ENCODE assay signal across 18 cellular contexts in the genomic region with DNA sequence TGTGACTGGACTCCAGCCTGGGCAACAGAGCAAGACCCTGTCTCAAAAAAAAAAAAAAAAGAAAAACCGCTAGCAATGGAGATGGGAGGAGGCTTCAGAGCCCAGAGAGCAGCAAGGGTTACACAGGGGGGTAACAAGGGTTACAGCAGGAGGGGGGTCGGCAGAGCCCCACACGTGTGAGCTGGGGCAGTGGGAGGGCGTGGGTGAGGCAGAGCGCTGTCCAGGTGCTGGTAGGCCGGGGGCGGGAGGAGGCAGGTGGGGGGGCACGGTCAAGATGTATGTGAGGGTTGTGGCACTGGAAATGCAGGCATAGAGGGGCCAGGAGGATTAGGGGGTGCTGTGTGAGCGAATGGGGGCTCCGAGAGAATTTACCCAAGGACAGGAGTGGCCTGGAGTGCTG. TPM values are rescaled to one million over a fixed set of nuclear protein-coding genes. Genes with fewer than 3 reads are reported as not detected.
A peak's percentile ranks its signal among the peaks of the same experiment; 100 is the strongest.
DNase-seq lines count a peak whose midpoint lies in the region; ATAC-seq and TF ChIP-seq lines count a peak whose summit lies in the region.
"Had no signal": no experiment of that assay in that cellular context is flagged by ENCODE, and none has a peak within 500 bp of the region (broad histone marks: within the 10 kb centered on the region; RNA-seq: fewer than 3 reads in every experiment).

No MANE protein-coding gene starts in this region.

- H4K20me1 ChIP-seq in Loucy (ENCODE audit: insufficient read depth, low read length, poor library complexity, severe bottlenecking): peaks cover 31% of the 10 kb centered on the region
- H4K20me1 ChIP-seq in MM.1S (ENCODE audit: insufficient read depth, low read length): no peaks in the 10 kb centered on the region

- H3K4me1 Mint-ChIP-seq in activated CD4-positive, alpha-beta memory T cell treated with anti-CD3 and anti-CD28 coated beads, Interleukin-2, amount 10 ng/mL, durations not matched to agents 7 days and 5 days: peaks cover 30% of the 10 kb centered on the region
- H3K4me1 Mint-ChIP-seq in activated CD4-positive, alpha-beta memory T cell treated with anti-CD3 and anti-CD28 coated beads for 36 hours (ENCODE audit: low read depth): peaks cover 17% of the 10 kb centered on the region
- peaks cover 12 to 19% (median 17%) of the 10 kb centered on the region in 7 donors for H3K4me1 Mint-ChIP-seq in naive thymus-derived CD4-positive, alpha-beta T cell
- H3K4me1 Mint-ChIP-seq in stimulated activated naive B cell treated with anti-CD40 and anti-IgM and Interleukin-4, amounts not matched to agents 10 μg/mL and 1 μg/mL and 100 μg/mL, for 72 hours: peaks cover 10 to 28% of the 10 kb centered on the region in 2 donors

- no peaks in the 10 kb centered on the region for H3K9me3 Mint-ChIP-seq in activated CD4-positive, alpha-beta memory T cell treated with anti-CD3 and anti-CD28 coated beads, Interleukin-2, amount 10 ng/mL, durations not matched to agents 7 days and 5 days
- no peaks in the 10 kb centered on the region for H3K9me3 Mint-ChIP-seq in activated CD4-positive, alpha-beta memory T cell treated with anti-CD3 and anti-CD28 coated beads for 36 hours
- peaks cover 0 to 4% (median 0%) of the 10 kb centered on the region in 11 donors for H3K9me3 Mint-ChIP-seq in naive thymus-derived CD4-positive, alpha-beta T cell
- no peaks in the 10 kb centered on the region for H3K9me3 Mint-ChIP-seq in stimulated activated naive B cell treated with anti-CD40 and anti-IgM and Interleukin-4, amounts not matched to agents 10 μg/mL and 1 μg/mL and 100 μg/mL, for 72 hours

- no peaks in the 10 kb centered on the region for H3K36me3 ChIP-seq in Loucy (ENCODE audit: insufficient read depth, low read length)
- H3K36me3 ChIP-seq in naive thymus-derived CD4-positive, alpha-beta T cell (ENCODE audit: control insufficient read depth in 2 of 3, insufficient read depth in 3 of 3, low read length in 3 of 3): peaks cover 0 to 5% (median 0%) of the 10 kb centered on the region in 3 experiments
- H3K36me3 ChIP-seq in MM.1S (replicated peaks; ENCODE audit: insufficient read depth, low read length): no peaks in the 10 kb centered on the region

- no peak overlapping the region for H3K9ac ChIP-seq in Loucy (ENCODE audit: low read depth, low read length, poor library complexity, severe bottlenecking)
- no peak overlapping the region for H3K9ac ChIP-seq in MM.1S (ENCODE audit: low read length)

- ATAC-seq in naive thymus-derived CD4-positive, alpha-beta T cell: no peak
- ATAC-seq in stimulated activated naive B cell treated with anti-CD40 and anti-IgM and Interleukin-4, amounts not matched to agents 10 μg/mL and 1 μg/mL and 100 μg/mL, for 72 hours (replicated peaks): no peak
- ATAC-seq: A549, Panc1, Right ventricle myocardium inferior had no signal

- no peaks in the 10 kb centered on the region for H3F3A ChIP-seq in Loucy (ENCODE audit: low read depth)
- no peaks in the 10 kb centered on the region for H3F3A ChIP-seq in MM.1S (ENCODE audit: insufficient read depth, low read length)

- no peak overlapping the region for H2AFZ ChIP-seq in Loucy (ENCODE audit: low read length)
- H2AFZ ChIP-seq in MM.1S (ENCODE audit: low read length): no peak overlapping the region

- H3K4me2 ChIP-seq in Loucy (ENCODE audit: low read depth, low read length, poor library complexity, severe bottlenecking): peak overlapping the region; percentile 21
- no peak overlapping the region for H3K4me2 ChIP-seq in MM.1S (ENCODE audit: low read depth, low read length)
- H3K4me2 ChIP-seq: A549 had no signal

- DNase-seq in activated CD4-positive, alpha-beta memory T cell treated with anti-CD3 and anti-CD28 coated beads, Interleukin-2, amount 10 ng/mL, durations not matched to agents 7 days and 5 days: no peak
- no peak for DNase-seq in activated CD4-positive, alpha-beta memory T cell treated with anti-CD3 and anti-CD28 coated beads for 36 hours
- no peak for DNase-seq in naive thymus-derived CD4-positive, alpha-beta T cell
- DNase-seq in stimulated activated naive B cell treated with anti-CD40 and anti-IgM and Interleukin-4, amounts not matched to agents 10 μg/mL and 1 μg/mL and 100 μg/mL, for 72 hours: no peak
- no peak for DNase-seq in stimulated activated CD4-positive, alpha-beta T cell treated with anti-CD3 and anti-CD28 coated beads, Interleukin-1b, Interleukin-23, amount 100 ng/mL, for 48 hours
- DNase-seq in MM.1S: no peak
- DNase-seq: COR-L47, DMS153, MG63, NCI-H1092 treated with DMSO at 0.1 percent for 48 hours, NCI-H1694, NCI-H510A treated with DMSO at 0.1 percent for 48 hours, NCI-H82 had no signal

- peaks cover 12% of the 10 kb centered on the region for H3K36me3 Mint-ChIP-seq in activated CD4-positive, alpha-beta memory T cell treated with anti-CD3 and anti-CD28 coated beads, Interleukin-2, amount 10 ng/mL, durations not matched to agents 7 days and 5 days (ENCODE audit: low read depth)
- peaks cover 12% of the 10 kb centered on the region for H3K36me3 Mint-ChIP-seq in activated CD4-positive, alpha-beta memory T cell treated with anti-CD3 and anti-CD28 coated beads for 36 hours
- H3K36me3 Mint-ChIP-seq in naive thymus-derived CD4-positive, alpha-beta T cell: peaks cover 0 to under 1% (median 0%) of the 10 kb centered on the region in 5 donors
- peaks cover 19 to 34% of the 10 kb centered on the region in 2 donors for H3K36me3 Mint-ChIP-seq in stimulated activated naive B cell treated with anti-CD40 and anti-IgM and Interleukin-4, amounts not matched to agents 10 μg/mL and 1 μg/mL and 100 μg/mL, for 72 hours

- H3K27me3 Mint-ChIP-seq in activated CD4-positive, alpha-beta memory T cell treated with anti-CD3 and anti-CD28 coated beads, Interleukin-2, amount 10 ng/mL, durations not matched to agents 7 days and 5 days: no peaks in the 10 kb centered on the region
- no peaks in the 10 kb centered on the region for H3K27me3 Mint-ChIP-seq in activated CD4-positive, alpha-beta memory T cell treated with anti-CD3 and anti-CD28 coated beads for 36 hours
- H3K27me3 Mint-ChIP-seq in naive thymus-derived CD4-positive, alpha-beta T cell: no peaks in the 10 kb centered on the region
- no peaks in the 10 kb centered on the region for H3K27me3 Mint-ChIP-seq in stimulated activated naive B cell treated with anti-CD40 and anti-IgM and Interleukin-4, amounts not matched to agents 10 μg/mL and 1 μg/mL and 100 μg/mL, for 72 hours

- H3K9me3 ChIP-seq in Loucy (ENCODE audit: insufficient read depth, low read depth, low read length) (no peaks in the 10 kb centered on the region), MM.1S (replicated peaks; ENCODE audit: insufficient read depth, low read length) (no peaks in the 10 kb centered on the region)
- no peaks in the 10 kb centered on the region for H3K9me3 ChIP-seq in naive thymus-derived CD4-positive, alpha-beta T cell (ENCODE audit: control insufficient read depth in 2 of 3, low read length in 3 of 3)
- H3K9me3 ChIP-seq: A549, MG63 had no signal

- H3K4me3 ChIP-seq in Loucy (ENCODE audit: low read length, poor library complexity, severe bottlenecking): peak overlapping the region; percentile 17
- no peak overlapping the region for H3K4me3 ChIP-seq in naive thymus-derived CD4-positive, alpha-beta T cell (ENCODE audit: low read length)
- no peak overlapping the region for H3K4me3 ChIP-seq in MM.1S (ENCODE audit: low read length)
- H3K4me3 ChIP-seq: A549, MG63 had no signal

- H3K79me2 ChIP-seq in Loucy (ENCODE audit: insufficient read depth, low read length) (peaks cover 52% of the 10 kb centered on the region), MM.1S (ENCODE audit: low read length) (peaks cover 37% of the 10 kb centered on the region)

- no peak overlapping the region for H3K4me3 Mint-ChIP-seq in activated CD4-positive, alpha-beta memory T cell treated with anti-CD3 and anti-CD28 coated beads, Interleukin-2, amount 10 ng/mL, durations not matched to agents 7 days and 5 days
- H3K4me3 Mint-ChIP-seq in activated CD4-positive, alpha-beta memory T cell treated with anti-CD3 and anti-CD28 coated beads for 36 hours: no peak overlapping the region
- peak overlapping the region in 1 of 10 donors; percentile 38 for H3K4me3 Mint-ChIP-seq in naive thymus-derived CD4-positive, alpha-beta T cell
- no peak overlapping the region for H3K4me3 Mint-ChIP-seq in stimulated activated naive B cell treated with anti-CD40 and anti-IgM and Interleukin-4, amounts not matched to agents 10 μg/mL and 1 μg/mL and 100 μg/mL, for 72 hours

- H3K9me2 ChIP-seq in Loucy (replicated peaks; ENCODE audit: low read depth, low read length) (no peaks in the 10 kb centered on the region), MM.1S (replicated peaks; ENCODE audit: insufficient read depth, low read length) (no peaks in the 10 kb centered on the region)

- TF ChIP-seq CTCF in Loucy (conservative IDR thresholded peaks at IDR 0.05; ENCODE audit: low read length): no peak
- no peak for TF ChIP-seq CTCF in MM.1S (IDR thresholded peaks at IDR 0.05; ENCODE audit: low read length)

- intact Hi-C loops in activated CD4-positive, alpha-beta memory T cell treated with anti-CD3 and anti-CD28 coated beads for 36 hours (cut with micrococcal nuclease): no loop called here
- intact Hi-C loops in naive thymus-derived CD4-positive, alpha-beta T cell (cut with micrococcal nuclease): loop anchor here in 1 of 2 donors (10.0 kb wide), 1 partner anchor 1499 kb away; no protein-coding TSS in a partner anchor

- POLR2A ChIA-PET in activated CD4-positive, alpha-beta memory T cell treated with anti-CD3 and anti-CD28 coated beads, Interleukin-2, amount 10 ng/mL, durations not matched to agents 7 days and 5 days (lab: Charles Lee): interaction anchor here (1.0 kb wide), 1 partner anchor 235 kb away, joined by 4 read pairs; no protein-coding TSS in a partner anchor
- POLR2A ChIA-PET in activated CD4-positive, alpha-beta memory T cell treated with anti-CD3 and anti-CD28 coated beads for 36 hours (lab: Charles Lee): no interaction called here
- POLR2A ChIA-PET in naive thymus-derived CD4-positive, alpha-beta T cell (lab: Charles Lee): interaction anchor here (1.1 kb wide), 1 partner anchor 156 kb away, joined by 3 read pairs; no protein-coding TSS in a partner anchor

- H3K27ac Mint-ChIP-seq in activated CD4-positive, alpha-beta memory T cell treated with anti-CD3 and anti-CD28 coated beads, Interleukin-2, amount 10 ng/mL, durations not matched to agents 7 days and 5 days: peak overlapping the region; percentile 21
- no peak overlapping the region for H3K27ac Mint-ChIP-seq in activated CD4-positive, alpha-beta memory T cell treated with anti-CD3 and anti-CD28 coated beads for 36 hours
- H3K27ac Mint-ChIP-seq in naive thymus-derived CD4-positive, alpha-beta T cell: peak overlapping the region in 6 of 9 donors; percentile 31 to 80 (median 62)
- peak overlapping the region; percentile 83 for H3K27ac Mint-ChIP-seq in stimulated activated naive B cell treated with anti-CD40 and anti-IgM and Interleukin-4, amounts not matched to agents 10 μg/mL and 1 μg/mL and 100 μg/mL, for 72 hours

- peaks cover 19% of the 10 kb centered on the region for H3K4me1 ChIP-seq in Loucy (ENCODE audit: insufficient read depth, low read length, poor library complexity, severe bottlenecking)
- peaks cover 6 to 16% of the 10 kb centered on the region in 2 donors for H3K4me1 ChIP-seq in naive thymus-derived CD4-positive, alpha-beta T cell (ENCODE audit: control insufficient read depth in 2 of 2, insufficient read depth in 2 of 2, low read length in 2 of 2)
- H3K4me1 ChIP-seq in MM.1S (ENCODE audit: low read length): no peaks in the 10 kb centered on the region

- no peaks in the 10 kb centered on the region for H3K27me3 ChIP-seq in Loucy (ENCODE audit: insufficient read depth, low read length, poor library complexity, severe bottlenecking)
- H3K27me3 ChIP-seq in naive thymus-derived CD4-positive, alpha-beta T cell (ENCODE audit: control insufficient read depth in 2 of 2, insufficient read depth in 2 of 2, low read length in 2 of 2): no peaks in the 10 kb centered on the region
- H3K27me3 ChIP-seq in MM.1S (replicated peaks; ENCODE audit: insufficient read depth, low read length): no peaks in the 10 kb centered on the region
- H3K27me3 ChIP-seq: MG63 had no signal

- CTCF ChIA-PET in activated CD4-positive, alpha-beta memory T cell treated with anti-CD3 and anti-CD28 coated beads, Interleukin-2, amount 10 ng/mL, durations not matched to agents 7 days and 5 days (lab: Charles Lee): no interaction called here
- CTCF ChIA-PET in activated CD4-positive, alpha-beta memory T cell treated with anti-CD3 and anti-CD28 coated beads for 36 hours (lab: Charles Lee): no interaction called here
- CTCF ChIA-PET in naive thymus-derived CD4-positive, alpha-beta T cell (lab: Charles Lee): no interaction called here

- H3K27ac ChIP-seq in naive thymus-derived CD4-positive, alpha-beta T cell (ENCODE audit: low read depth, low read length): no peak overlapping the region
- no peak overlapping the region for H3K27ac ChIP-seq in MM.1S (ENCODE audit: low read length)
- H3K27ac ChIP-seq: A549, C4-2B had no signal

RNA-seq across cellular contexts. Expression of gene MZT2B, which starts 3.4 kb away (rescaled TPM):
- total RNA-seq in activated CD4-positive, alpha-beta memory T cell treated with anti-CD3 and anti-CD28 coated beads, Interleukin-2, amount 10 ng/mL, durations not matched to agents 7 days and 5 days: 100 to 1,000 TPM; 414 to 422 TPM
- 100 to 1,000 TPM; 388 to 401 TPM for total RNA-seq in activated CD4-positive, alpha-beta memory T cell treated with anti-CD3 and anti-CD28 coated beads for 36 hours
- 100 to 1,000 TPM; 180 to 323 (median 227) TPM for total RNA-seq in naive thymus-derived CD4-positive, alpha-beta T cell
- polyA plus RNA-seq in naive thymus-derived CD4-positive, alpha-beta T cell: 100 to 1,000 TPM; 206 to 233 TPM

RNA-seq across cellular contexts. Expression of gene SMPD4, which starts 4.0 kb away (rescaled TPM):
- total RNA-seq in activated CD4-positive, alpha-beta memory T cell treated with anti-CD3 and anti-CD28 coated beads, Interleukin-2, amount 10 ng/mL, durations not matched to agents 7 days and 5 days: 10 to 100 TPM; 56.5 to 58.2 TPM
- total RNA-seq in activated CD4-positive, alpha-beta memory T cell treated with anti-CD3 and anti-CD28 coated beads for 36 hours: 10 to 100 TPM; 65.8 to 69.4 TPM
- 10 to 100 TPM; 52.5 to 82.9 (median 59.8) TPM for total RNA-seq in naive thymus-derived CD4-positive, alpha-beta T cell
- polyA plus RNA-seq in naive thymus-derived CD4-positive, alpha-beta T cell: 10 to 100 TPM; 37.0 to 53.5 TPM

RNA-seq across cellular contexts. Expression of gene TUBA3E, which starts 12.8 kb away (rescaled TPM):
- total RNA-seq in activated CD4-positive, alpha-beta memory T cell treated with anti-CD3 and anti-CD28 coated beads, Interleukin-2, amount 10 ng/mL, durations not matched to agents 7 days and 5 days: not detected
- total RNA-seq in activated CD4-positive, alpha-beta memory T cell treated with anti-CD3 and anti-CD28 coated beads for 36 hours: not detected
- not detected for total RNA-seq in naive thymus-derived CD4-positive, alpha-beta T cell
- not detected for polyA plus RNA-seq in naive thymus-derived CD4-positive, alpha-beta T cell
- polyA plus RNA-seq: A549 had no signal

RNA-seq across cellular contexts. Expression of gene CCDC74B, which starts 40.5 kb away (rescaled TPM):
- 1 to 10 TPM in 1 of 2 experiments, under 1 TPM in 1; 0.88 to 1.6 TPM for total RNA-seq in activated CD4-positive, alpha-beta memory T cell treated with anti-CD3 and anti-CD28 coated beads, Interleukin-2, amount 10 ng/mL, durations not matched to agents 7 days and 5 days
- 1 to 10 TPM; 3.2 to 3.3 TPM for total RNA-seq in activated CD4-positive, alpha-beta memory T cell treated with anti-CD3 and anti-CD28 coated beads for 36 hours
- total RNA-seq in naive thymus-derived CD4-positive, alpha-beta T cell: 1 to 10 TPM in 1 of 5 experiments, under 1 TPM in 2, not detected in 2; 0.16 to 1.6 (median 0.73) TPM
- not detected for polyA plus RNA-seq in naive thymus-derived CD4-positive, alpha-beta T cell

RNA-seq across cellular contexts. Expression of gene POTEF, which starts 56.4 kb away (rescaled TPM):
- total RNA-seq in activated CD4-positive, alpha-beta memory T cell treated with anti-CD3 and anti-CD28 coated beads, Interleukin-2, amount 10 ng/mL, durations not matched to agents 7 days and 5 days: not detected
- not detected for total RNA-seq in activated CD4-positive, alpha-beta memory T cell treated with anti-CD3 and anti-CD28 coated beads for 36 hours
- not detected for total RNA-seq in naive thymus-derived CD4-positive, alpha-beta T cell
- polyA plus RNA-seq in naive thymus-derived CD4-positive, alpha-beta T cell: under 1 TPM in 1 of 2 donors, not detected in 1; 0.06 TPM
- total RNA-seq: Right ventricle myocardium inferior had no signal
